Comparison of ENCODE assay signal across 8 cellular contexts in the genomic region with DNA sequence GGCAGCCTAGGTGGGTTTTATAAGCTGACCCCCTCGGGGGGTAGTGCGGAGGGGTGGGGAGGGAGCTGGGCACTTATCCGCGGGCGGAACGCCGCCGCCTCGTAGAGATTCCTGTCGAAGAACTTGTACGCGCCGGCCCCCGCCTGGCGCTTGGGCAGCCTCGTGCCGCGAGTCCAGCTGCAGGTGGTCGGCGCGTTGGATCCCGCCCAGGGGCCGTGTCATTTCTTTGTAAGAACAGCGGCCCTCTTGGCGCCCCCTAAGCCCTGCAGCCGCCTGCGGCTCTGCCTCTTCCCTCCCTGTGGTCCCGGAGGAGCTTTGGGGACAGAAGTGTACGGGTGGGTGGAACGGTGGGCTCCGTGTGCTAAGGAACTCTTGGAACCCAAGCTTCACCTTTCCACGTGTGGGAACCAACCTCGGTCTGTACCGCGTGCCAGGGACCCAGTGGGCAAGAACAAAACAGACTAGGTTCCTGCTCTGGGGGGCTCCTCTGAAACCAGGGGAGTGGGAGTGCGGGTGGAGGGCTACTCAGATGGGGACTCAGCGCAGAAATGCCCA. TPM values are rescaled to one million over a fixed set of nuclear protein-coding genes. Genes with fewer than 3 reads are reported as not detected.
A peak's percentile ranks its signal among the peaks of the same experiment; 100 is the strongest.
DNase-seq lines count a peak whose midpoint lies in the region; ATAC-seq and TF ChIP-seq lines count a peak whose summit lies in the region.

No MANE protein-coding gene starts in this region.

- no peak for ATAC-seq in stimulated activated naive CD8-positive, alpha-beta T cell treated with anti-CD3 and anti-CD28 coated beads, Interleukin-15, amount 100 ng/mL, for 72 hours
- no peak for ATAC-seq in stimulated activated naive CD8-positive, alpha-beta T cell treated with anti-CD3 and anti-CD28 coated beads, Interleukin-15, Interleukin-2, amounts not matched to agents 100 U/mL and 50 U/mL, for 24 hours
- no peak for ATAC-seq in HG03108 (IDR thresholded peaks at IDR 0.05; ENCODE audit: unreplicated experiment)

- H3K4me3 ChIP-seq in duodenal mucosa (ENCODE audit: low read depth in 1 of 2, low read length in 2 of 2) = peak overlapping the region; percentile 18 to 45

- H3K4me3 Mint-ChIP-seq in stimulated activated naive CD8-positive, alpha-beta T cell treated with anti-CD3 and anti-CD28 coated beads, Interleukin-15, amount 100 ng/mL, for 72 hours = peak overlapping the region; percentile 47 to 60
- H3K4me3 Mint-ChIP-seq in mesothelial cell of epicardium = peak overlapping the region; percentile 65

- H3K4me1 ChIP-seq in duodenal mucosa (ENCODE audit: control insufficient read depth in 1 of 2, insufficient read depth in 2 of 2, low read length in 2 of 2) = peaks cover 0 to 14% of the 10 kb centered on the region in 2 donors

- no peak overlapping the region for H3K9ac ChIP-seq in duodenal mucosa (ENCODE audit: low read depth in 1 of 2, low read length in 2 of 2)

- peaks cover 32% of the 10 kb centered on the region for H3K4me1 Mint-ChIP-seq in stimulated activated naive CD8-positive, alpha-beta T cell treated with anti-CD3 and anti-CD28 coated beads, Interleukin-15, amount 100 ng/mL, for 72 hours
- H3K4me1 Mint-ChIP-seq in mesothelial cell of epicardium = peaks cover 18% of the 10 kb centered on the region

- H3K27me3 ChIP-seq in duodenal mucosa (ENCODE audit: control insufficient read depth in 1 of 2, insufficient read depth in 2 of 2, low read length in 2 of 2) = peaks cover 20 to 23% of the 10 kb centered on the region in 2 donors

- peaks cover 45% of the 10 kb centered on the region for H3K27me3 Mint-ChIP-seq in stimulated activated naive CD8-positive, alpha-beta T cell treated with anti-CD3 and anti-CD28 coated beads, Interleukin-15, amount 100 ng/mL, for 72 hours
- peaks cover 22% of the 10 kb centered on the region for H3K27me3 Mint-ChIP-seq in mesothelial cell of epicardium (ENCODE audit: low read depth)

- H3K27ac ChIP-seq in duodenal mucosa (ENCODE audit: low read depth, low read length) = no peak overlapping the region

- no peak for TF ChIP-seq CTCF in mesothelial cell of epicardium (IDR thresholded peaks at IDR 0.05; ENCODE audit: unreplicated experiment)

- H3K36me3 Mint-ChIP-seq in mesothelial cell of epicardium = no peaks in the 10 kb centered on the region

- H3K9me3 ChIP-seq in duodenal mucosa (ENCODE audit: control insufficient read depth in 1 of 2, low read length in 2 of 2) = no peaks in the 10 kb centered on the region

- no peak overlapping the region for H3K27ac Mint-ChIP-seq in stimulated activated naive CD8-positive, alpha-beta T cell treated with anti-CD3 and anti-CD28 coated beads, Interleukin-15, amount 100 ng/mL, for 72 hours
- no peak overlapping the region for H3K27ac Mint-ChIP-seq in mesothelial cell of epicardium

- no peaks in the 10 kb centered on the region for H3K9me3 Mint-ChIP-seq in stimulated activated naive CD8-positive, alpha-beta T cell treated with anti-CD3 and anti-CD28 coated beads, Interleukin-15, amount 100 ng/mL, for 72 hours
- H3K9me3 Mint-ChIP-seq in mesothelial cell of epicardium = no peaks in the 10 kb centered on the region

- no peaks in the 10 kb centered on the region for H3K36me3 ChIP-seq in duodenal mucosa (ENCODE audit: control insufficient read depth in 1 of 2, insufficient read depth in 2 of 2, low read length in 2 of 2)

- no peak for DNase-seq in stimulated activated naive CD8-positive, alpha-beta T cell treated with anti-CD3 and anti-CD28 coated beads, Interleukin-15, amount 100 ng/mL, for 72 hours
- no peak for DNase-seq in stimulated activated naive CD8-positive, alpha-beta T cell treated with anti-CD3 and anti-CD28 coated beads, Interleukin-15, Interleukin-2, amounts not matched to agents 100 U/mL and 50 U/mL, for 24 hours
- DNase-seq in mesothelial cell of epicardium (ENCODE audit: low spot score in 2 of 2, unreplicated experiment in 2 of 2) (no peak), cortex of kidney (lab: John Stamatoyannopoulos, UW) (no peak), SKM-1 (lab: John Stamatoyannopoulos, UW; ENCODE audit: unreplicated experiment) (no peak), NCI-H774 (lab: John Stamatoyannopoulos, UW) (no peak)

RNA-seq across cellular contexts. Expression of gene GPC1, which starts 1.2 kb away (rescaled TPM):
- 86.1 to 89.7 TPM (median 88.0 TPM) in 3 replicates for total RNA-seq in mesothelial cell of epicardium
